Comparison of ENCODE assay signal across 22 cellular contexts in genomic region chr5:55523293-55523692, GRCh38.
"Had no signal": no experiment of that assay in that cellular context is flagged by ENCODE, and none has a peak within 500 bp of the region (broad histone marks: within the 10 kb centered on the region; RNA-seq: fewer than 3 reads in every experiment).

No MANE protein-coding gene starts in this region.

- H3K4me2 ChIP-seq: SK-N-SH had no signal

- DNase-seq: IMR-90, Karpas-422, KG1, MG63, NCI-H1092, NCI-H1105 treated with DMSO at 0.1 percent for 48 hours, NCI-H1417 treated with DMSO at 0.1 percent for 48 hours, NCI-H146, NCI-H1694 treated with DMSO at 0.1 percent for 48 hours, NCI-H1930, NCI-H2081, NCI-H2107, NCI-H226, NCI-H446, NCI-H510A, NCI-H524 treated with DMSO at 0.1 percent for 48 hours, NCI-H69, NCI-H774, PC-3, SHP77, SK-N-SH had no signal

- H3K27me3 ChIP-seq: MG63 had no signal

- H3K27ac ChIP-seq: RWPE1 had no signal

- H3K36me3 ChIP-seq: MG63 had no signal

- H3K4me3 ChIP-seq: MG63 had no signal

- H3K9ac ChIP-seq: SK-N-SH had no signal

- H3K9me3 ChIP-seq: MG63, SK-N-SH had no signal
